ENCODE assay signal across 9 cellular contexts in genomic region chr11:118618991-118619375, GRCh38. TPM values are rescaled to one million over a fixed set of nuclear protein-coding genes. Genes with fewer than 3 reads are reported as not detected.
A peak's percentile ranks its signal among the peaks of the same experiment; 100 is the strongest.
DNase-seq lines count a peak whose midpoint lies in the region; ATAC-seq and TF ChIP-seq lines count a peak whose summit lies in the region.
"Had no signal": no experiment of that assay in that cellular context is flagged by ENCODE, and none has a peak within 500 bp of the region (broad histone marks: within the 10 kb centered on the region; RNA-seq: fewer than 3 reads in every experiment).

No MANE protein-coding gene starts in this region.

- H3K9me3 ChIP-seq in SK-N-SH (no peaks in the 10 kb centered on the region), neuronal stem cell (replicated peaks in 1 of 2; ENCODE audit: control insufficient read depth in 2 of 2, insufficient read depth in 1 of 2, low read depth in 1 of 2, low read length in 2 of 2) (no peaks in the 10 kb centered on the region)

- H2BK15ac ChIP-seq in neuronal stem cell (ENCODE audit: low read length) = peak overlapping the region; percentile 49

- H3K9ac ChIP-seq in SK-N-SH (peak overlapping the region; percentile 79), neuronal stem cell (ENCODE audit: low read depth, low read length, poor library complexity) (peak overlapping the region; percentile 14)

- H3K27me3 ChIP-seq in SK-N-SH (ENCODE audit: insufficient read depth) (no peaks in the 10 kb centered on the region), neuronal stem cell (ENCODE audit: control insufficient read depth in 3 of 3, insufficient read depth in 3 of 3, low read depth in 1 of 3, low read length in 3 of 3) (no peaks in the 10 kb centered on the region)

- peak overlapping the region in 1 of 2 experiments; percentile 11; a peak in 1 of 4 replicates for H3K4me3 ChIP-seq in SK-N-SH (ENCODE audit: low read depth in 2 of 2, low read length in 1 of 2)
- peak overlapping the region; percentile 4 for H3K4me3 ChIP-seq in fibroblast of the aortic adventitia (ENCODE audit: low read depth, low read length)
- peak overlapping the region in 1 of 2 donors; percentile 35 for H3K4me3 ChIP-seq in neuronal stem cell (ENCODE audit: low read length in 2 of 2)

- H2AK5ac ChIP-seq in neuronal stem cell (ENCODE audit: low read depth, low read length) = peak overlapping the region; percentile 60

- H3K23ac ChIP-seq in neuronal stem cell (ENCODE audit: low read depth, low read length, poor library complexity) = no peak overlapping the region

- DNase-seq in ACHN = peak; percentile 65
- no peak for DNase-seq in SK-N-SH
- DNase-seq in fibroblast of the aortic adventitia (ENCODE audit: low read depth) = peak; percentile 93
- DNase-seq in neuronal stem cell (ENCODE audit: low spot score) = no peak
- no peak for DNase-seq in germinal center (ENCODE audit: low spot score)
- DNase-seq in stimulated activated CD4-positive, alpha-beta T cell treated with anti-CD3 and anti-CD28 coated beads, Interleukin-15, amount 100 ng/mL, for 24 hours = no peak
- no peak for DNase-seq in GF-D8 (lab: John Stamatoyannopoulos, UW)
- DNase-seq: CD4-positive, CD25-positive, alpha-beta regulatory T cell had no signal

- POLR2A ChIA-PET in SK-N-SH (lab: Yijun Ruan, JAX) = interaction anchor here (0.8 to 1.5 kb wide), 2 partner anchors 10 to 14 kb away, joined by 3 to 4 read pairs; no protein-coding TSS in a partner anchor

- ATAC-seq in GM18519 (IDR thresholded peaks at IDR 0.05; ENCODE audit: low FRiP score, unreplicated experiment) = no peak

- H4K20me1 ChIP-seq in SK-N-SH (ENCODE audit: insufficient read depth) = peaks cover 15% of the 10 kb centered on the region; the same call in 1 of the 2 replicates

- WGBS in SK-N-SH (ENCODE audit: low lambda C conversion rate) = 15% methylated on average over 3 of the region's 4 CpGs
- whole genome bisulfite sequencing in neuronal stem cell (ENCODE audit: extremely low coverage in 2 of 2, insufficient read length in 2 of 2, insufficient replicate concordance in 1 of 2), 2 donors = no CpG with 5 or more reads among the region's 4 CpGs

- peak overlapping the region; percentile 63 for H2BK12ac ChIP-seq in neuronal stem cell (ENCODE audit: low read length)

- no peak overlapping the region for H4K8ac ChIP-seq in neuronal stem cell (ENCODE audit: low read depth, low read length)

- peak overlapping the region; percentile 50 for H2BK5ac ChIP-seq in neuronal stem cell (ENCODE audit: low read length)

- H2BK120ac ChIP-seq in neuronal stem cell (ENCODE audit: low read depth, low read length) = no peak overlapping the region

- peak overlapping the region; percentile 49 for H4K91ac ChIP-seq in neuronal stem cell (ENCODE audit: low read depth, low read length, poor library complexity)

- no peak for TF ChIP-seq RAD21 in SK-N-SH (IDR thresholded peaks at IDR 0.05; ENCODE audit: low read length)

- H3K27ac ChIP-seq in SK-N-SH (ENCODE audit: low read depth in 2 of 2, low read length in 1 of 2) = peak overlapping the region; percentile 97 to 100
- H3K27ac ChIP-seq in neuronal stem cell (replicated peaks; ENCODE audit: low read length) = peak overlapping the region; percentile 70

- no peak overlapping the region for H2AFZ ChIP-seq in SK-N-SH (ENCODE audit: low read depth)
- peak overlapping the region; percentile 51 for H2AFZ ChIP-seq in neuronal stem cell (ENCODE audit: low read length)

- CTCF ChIA-PET in SK-N-SH (lab: Yijun Ruan, JAX) = interaction anchor here (1.1 to 8.1 kb wide), 4 partner anchors 9 to 41 kb away, joined by 3 to 63 read pairs (median 25); partner anchors contain the start of gene PHLDB1

- H3K4ac ChIP-seq in neuronal stem cell (ENCODE audit: low read length) = no peak overlapping the region

- in situ Hi-C loops in ACHN (cut with HindIII; ENCODE audit: low pct_ligation_motif_present, low pct_unique_long_range_greater_than_20kb, low sequenced_read_pairs) = no loop called here

- no peak for TF ChIP-seq CTCF in SK-N-SH (IDR thresholded peaks at IDR 0.05)
- TF ChIP-seq CTCF in fibroblast of the aortic adventitia (IDR thresholded peaks at IDR 0.05; ENCODE audit: insufficient read depth, low read length) = no peak

- peak overlapping the region; percentile 60 for H3K18ac ChIP-seq in neuronal stem cell (ENCODE audit: low read length)

- peak overlapping the region; percentile 50 for H3K14ac ChIP-seq in neuronal stem cell (ENCODE audit: low read length)

- H3K36me3 ChIP-seq in SK-N-SH (replicated peaks in 1 of 2; ENCODE audit: control insufficient read depth in 1 of 2, insufficient read depth in 2 of 2, low read length in 1 of 2) = peaks cover 7 to 14% of the 10 kb centered on the region in 2 experiments
- H3K36me3 ChIP-seq in neuronal stem cell (replicated peaks in 1 of 2; ENCODE audit: control insufficient read depth in 2 of 2, insufficient read depth in 2 of 2, low read length in 2 of 2) = peaks cover 0 to 9% of the 10 kb centered on the region in 2 donors

- H3K4me2 ChIP-seq in SK-N-SH (peak overlapping the region; percentile 78), neuronal stem cell (ENCODE audit: insufficient read depth, low read length, poor library complexity, severe bottlenecking) (no peak overlapping the region)

- H3K4me1 ChIP-seq in SK-N-SH (ENCODE audit: control insufficient read depth in 1 of 2, insufficient read depth in 2 of 2, low read depth in 1 of 2, low read length in 1 of 2) (peaks cover 53 to 62% of the 10 kb centered on the region in 2 experiments), neuronal stem cell (ENCODE audit: control insufficient read depth in 2 of 2, insufficient read depth in 1 of 2, low read depth in 1 of 2, low read length in 2 of 2) (peaks cover 68 to 73% of the 10 kb centered on the region in 2 donors)

- H3K79me1 ChIP-seq in neuronal stem cell (ENCODE audit: low read depth, low read length) = peaks cover 5% of the 10 kb centered on the region

- TF ChIP-seq EP300 in SK-N-SH (IDR thresholded peaks at IDR 0.05; ENCODE audit: borderline replicate concordance in 1 of 2, low read depth in 1 of 2, low read length in 1 of 2) = no peak

- H3K9me2 ChIP-seq in SK-N-SH = no peaks in the 10 kb centered on the region

- peaks cover 76% of the 10 kb centered on the region for H3F3A ChIP-seq in SK-N-SH (replicated peaks; ENCODE audit: insufficient read depth)

- peaks cover 56% of the 10 kb centered on the region for H3K79me2 ChIP-seq in SK-N-SH (ENCODE audit: insufficient read depth)

TF ChIP-seq in SK-N-SH, 30 proteins besides CTCF, POLR2A, EP300 and RAD21:
- no peak for TF ChIP-seq MEF2A (IDR thresholded peaks at IDR 0.05; ENCODE audit: borderline replicate concordance, low read depth)
- peak; percentile 4; the same call in 1 of the 2 replicates for TF ChIP-seq POLR2AphosphoS5 (IDR thresholded peaks at IDR 0.05; ENCODE audit: low read depth, low read length)
TF ChIP-seq in SK-N-SH: peak in this region for 1.

RNA-seq across cellular contexts. Expression of gene PHLDB1, which starts 11.6 kb away (rescaled TPM):
- polyA plus RNA-seq in SK-N-SH (2012; rRNA removed) = 89.4 and 104 TPM in 2 replicates
- 37.8 and 52.6 TPM in 2 replicates for polyA plus RNA-seq in SK-N-SH (2012; cell fraction: cytosol; rRNA removed)
- 270 and 294 TPM in 2 replicates for polyA plus RNA-seq in SK-N-SH (2012; cell fraction: nucleus; rRNA removed)
- total RNA-seq in fibroblast of the aortic adventitia (ENCODE audit: low replicate concordance) = 49.1 and 93.5 TPM in 2 replicates
- polyA plus RNA-seq in neuronal stem cell (2013, experiment 1 of 2) = 68.9 TPM
- 69.2 TPM for polyA plus RNA-seq in neuronal stem cell (2013, experiment 2 of 2)

RNA-seq across cellular contexts. Expression of gene ARCN1, which starts 46.8 kb away (rescaled TPM):
- polyA plus RNA-seq in SK-N-SH (2012; rRNA removed) = 128 and 162 TPM in 2 replicates
- 169 and 180 TPM in 2 replicates for polyA plus RNA-seq in SK-N-SH (2012; cell fraction: cytosol; rRNA removed)
- 42.1 and 91.4 TPM in 2 replicates for polyA plus RNA-seq in SK-N-SH (2012; cell fraction: nucleus; rRNA removed)
- total RNA-seq in fibroblast of the aortic adventitia (ENCODE audit: low replicate concordance) = 72.4 and 210 TPM in 2 replicates
- 126 TPM for polyA plus RNA-seq in neuronal stem cell (2013, experiment 1 of 2)
- polyA plus RNA-seq in neuronal stem cell (2013, experiment 2 of 2) = 128 TPM

RNA-seq across cellular contexts. Expression of gene IFT46, which starts 53.3 kb away (rescaled TPM):
- 23.4 and 30.8 TPM in 2 replicates for polyA plus RNA-seq in SK-N-SH (2012; rRNA removed)
- 29.0 and 29.7 TPM in 2 replicates for polyA plus RNA-seq in SK-N-SH (2012; cell fraction: cytosol; rRNA removed)
- 25.3 and 30.0 TPM in 2 replicates for polyA plus RNA-seq in SK-N-SH (2012; cell fraction: nucleus; rRNA removed)
- 46.5 and 66.6 TPM in 2 replicates for total RNA-seq in fibroblast of the aortic adventitia (ENCODE audit: low replicate concordance)
- polyA plus RNA-seq in neuronal stem cell (2013, experiment 1 of 2) = 22.8 TPM
- 22.9 TPM for polyA plus RNA-seq in neuronal stem cell (2013, experiment 2 of 2)

Comparison
In these comparisons a context has a peak if more than half of its experiments do, and no peak if none do; other contexts are left out.
1. DNase-seq: peak in ACHN (single experiment) and fibroblast of the aortic adventitia (single experiment); none in SK-N-SH (single experiment), neuronal stem cell (single experiment), germinal center (single experiment), stimulated activated CD4-positive, alpha-beta T cell treated with anti-CD3 and anti-CD28 coated beads, Interleukin-15, amount 100 ng/mL, for 24 hours (single experiment) and GF-D8 (single experiment).